Comparison of ENCODE assay signal across 8 cellular contexts in genomic region chr10:110081914-110082313, GRCh38.
DNase-seq lines count a peak whose midpoint lies in the region; ATAC-seq and TF ChIP-seq lines count a peak whose summit lies in the region.

No MANE protein-coding gene starts in this region.

- no peak for TF ChIP-seq POLR2A in erythroblast (IDR thresholded peaks at IDR 0.05; ENCODE audit: low read length)

- H3K4me3 ChIP-seq in neural progenitor cell: no peak overlapping the region

- no peak overlapping the region for H3K18ac ChIP-seq in H9 (ENCODE audit: insufficient read length, low read depth, low read length)

- H3T11ph ChIP-seq in H9 (ENCODE audit: low read length): no peak overlapping the region

- H3K9me3 Mint-ChIP-seq in H9: no peaks in the 10 kb centered on the region
- H3K9me3 Mint-ChIP-seq in neural progenitor cell: peaks cover 2% of the 10 kb centered on the region

- no peak overlapping the region for H2BK15ac ChIP-seq in H9 (ENCODE audit: low read depth, low read length)

- no peak overlapping the region for H2AFZ ChIP-seq in H9 (ENCODE audit: low read length)
- no peak overlapping the region for H2AFZ ChIP-seq in neural progenitor cell (replicated peaks)

- no peak overlapping the region for H2BK5ac ChIP-seq in H9 (ENCODE audit: insufficient read length, low read length)

- no peak overlapping the region for H2BK12ac ChIP-seq in H9 (ENCODE audit: insufficient read length, low read depth, low read length)

- ATAC-seq in HG03432 (IDR thresholded peaks at IDR 0.05; ENCODE audit: unreplicated experiment) (no peak), HG02885 (IDR thresholded peaks at IDR 0.05; ENCODE audit: poor library complexity, unreplicated experiment) (no peak)

- H3K4me1 ChIP-seq in H9 (ENCODE audit: insufficient read depth, low read length) (peaks cover 5% of the 10 kb centered on the region; the same call in 1 of the 2 replicates), neural progenitor cell (peaks cover 34% of the 10 kb centered on the region)

- H3F3A ChIP-seq in neural progenitor cell (ENCODE audit: low read depth): peaks cover 6% of the 10 kb centered on the region

- H2BK20ac ChIP-seq in H9 (ENCODE audit: low read depth, low read length, poor library complexity, severe bottlenecking): no peak overlapping the region

- H4K20me1 ChIP-seq in H9 (ENCODE audit: control insufficient read depth, insufficient read depth, insufficient read length) (no peaks in the 10 kb centered on the region), neural progenitor cell (ENCODE audit: low read depth) (peaks cover 30% of the 10 kb centered on the region)

- H3K79me2 ChIP-seq in H9 (ENCODE audit: insufficient read depth, low read length) (no peaks in the 10 kb centered on the region; the same call in 1 of the 2 replicates), neural progenitor cell (ENCODE audit: low read depth) (peaks cover 93% of the 10 kb centered on the region)

- no peak overlapping the region for H3K56ac ChIP-seq in H9 (ENCODE audit: insufficient read length, low read depth, low read length)

- H3K27me3 Mint-ChIP-seq in H9 (ENCODE audit: low read depth) (no peaks in the 10 kb centered on the region), neural progenitor cell (ENCODE audit: insufficient read depth, low read depth) (no peaks in the 10 kb centered on the region)

- H3K4me1 Mint-ChIP-seq in H9 (peaks cover 30 to 41% of the 10 kb centered on the region in 2 experiments), neural progenitor cell (peaks cover 35% of the 10 kb centered on the region)

- H3K9ac ChIP-seq in H9 (ENCODE audit: extremely low read depth, insufficient read length, low read length) (no peak overlapping the region), neural progenitor cell (no peak overlapping the region)

- H3K27ac ChIP-seq in H9 (ENCODE audit: insufficient read length, low read depth, low read length) (no peak overlapping the region), neural progenitor cell (no peak overlapping the region)

- no peaks in the 10 kb centered on the region for H3K23me2 ChIP-seq in H9 (ENCODE audit: insufficient read length, low read depth, low read length, poor library complexity, severe bottlenecking)

- H3K4me3 Mint-ChIP-seq in H9 (no peak overlapping the region), neural progenitor cell (no peak overlapping the region)

- no peak overlapping the region for H3K14ac ChIP-seq in H9 (ENCODE audit: insufficient read depth, low read length)

- H3K27ac Mint-ChIP-seq in H9 (peak overlapping the region in 2 of 3 experiments; percentile 82 to 86; a peak in 3 of 7 replicates), neural progenitor cell (no peak overlapping the region)

- no peaks in the 10 kb centered on the region for H3K9me3 ChIP-seq in H9 (ENCODE audit: control insufficient read depth, low read depth, low read length)
- H3K9me3 ChIP-seq in neural progenitor cell (ENCODE audit: low read depth): no peaks in the 10 kb centered on the region

- TF ChIP-seq CTCF in H9 (conservative IDR thresholded peaks at IDR 0.05) (no peak), neural progenitor cell (IDR thresholded peaks at IDR 0.05) (no peak)

- H3K4ac ChIP-seq in H9 (ENCODE audit: low read depth, low read length): no peak overlapping the region

- no CpG with 5 or more reads among the region's 3 CpGs for WGBS in H9 (ENCODE audit: extremely low coverage, insufficient read length, low lambda C conversion rate)

- no peaks in the 10 kb centered on the region for H3K36me3 ChIP-seq in neural progenitor cell

- H4K5ac ChIP-seq in H9 (ENCODE audit: insufficient read length, low read depth, low read length): no peak overlapping the region

- no peaks in the 10 kb centered on the region for H3K79me1 ChIP-seq in H9 (ENCODE audit: insufficient read depth, low read depth, low read length, poor library complexity, severe bottlenecking)

- no peak overlapping the region for H4K91ac ChIP-seq in H9 (ENCODE audit: insufficient read length, low read depth, low read length)

- H2BK120ac ChIP-seq in H9 (ENCODE audit: low read depth, low read length, poor library complexity, severe bottlenecking): no peak overlapping the region

- no peak overlapping the region for H2AK5ac ChIP-seq in H9 (ENCODE audit: insufficient read length, low read length)

- H4K8ac ChIP-seq in H9 (replicated peaks; ENCODE audit: insufficient read length, low read depth, low read length): no peak overlapping the region

- DNase-seq in H9 (no peak), OCI-M2 (lab: John Stamatoyannopoulos, UW; ENCODE audit: unreplicated experiment) (peak; percentile 34), erythroblast (lab: John Stamatoyannopoulos, UW) (peak; percentile 21 to 30), neural progenitor cell (ENCODE audit: low spot score) (no peak), NCI-H128 (lab: John Stamatoyannopoulos, UW; ENCODE audit: unreplicated experiment) (no peak), 8988T (no peak)

- no peaks in the 10 kb centered on the region for H3K27me3 ChIP-seq in H9 (ENCODE audit: insufficient read depth, low read length)
- no peaks in the 10 kb centered on the region for H3K27me3 ChIP-seq in neural progenitor cell

- H3K23ac ChIP-seq in H9 (ENCODE audit: insufficient read length, low read depth, low read length): no peak overlapping the region

- H3K4me2 ChIP-seq in H9 (ENCODE audit: insufficient read depth, insufficient read length, low read length) (peak overlapping the region; percentile 22), neural progenitor cell (peak overlapping the region; percentile 15)

- H3K36me3 Mint-ChIP-seq in H9 (ENCODE audit: insufficient read depth in 1 of 3, low read depth in 3 of 3) (peaks cover 0 to 2% (median 0%) of the 10 kb centered on the region in 3 experiments; a peak in 1 of 7 replicates), neural progenitor cell (peaks cover 10% of the 10 kb centered on the region)

Comparison
In these comparisons a context has a peak if more than half of its experiments do, and no peak if none do; other contexts are left out.
1. DNase-seq: peak in OCI-M2 (single experiment) and erythroblast (2 of 2); none in H9 (single experiment), neural progenitor cell (single experiment), NCI-H128 (single experiment) and 8988T (single experiment).